9 cellular contexts compared by ENCODE assay signal in genomic region chr10:109933984-109934565, GRCh38. TPM values are rescaled to one million over a fixed set of nuclear protein-coding genes. Genes with fewer than 3 reads are reported as not detected.
DNase-seq lines count a peak whose midpoint lies in the region; ATAC-seq, FAIRE-seq and TF ChIP-seq lines count a peak whose summit lies in the region.
"Had no signal": no experiment of that assay in that cellular context is flagged by ENCODE, and none has a peak within 500 bp of the region (broad histone marks: within the 10 kb centered on the region; RNA-seq: fewer than 3 reads in every experiment).

No MANE protein-coding gene starts in this region.

- no peak overlapping the region for H3K4ac ChIP-seq in mesendoderm (ENCODE audit: low read depth, low read length)

- no peak overlapping the region for H2BK5ac ChIP-seq in mesendoderm (ENCODE audit: low read length)

- H2BK120ac ChIP-seq in mesendoderm (ENCODE audit: low read depth, low read length), result no peak overlapping the region

- no peaks in the 10 kb centered on the region for H3K79me2 ChIP-seq in mesendoderm (ENCODE audit: control insufficient read depth, insufficient read depth, low read length)

- no peak for TF ChIP-seq POLR2A in NB4 (IDR thresholded peaks at IDR 0.05; ENCODE audit: extremely low read depth, insufficient read length)

- no peak overlapping the region for H3K27ac ChIP-seq in mesendoderm (ENCODE audit: low read depth, low read length)

- H3K36me3 ChIP-seq in mesendoderm (ENCODE audit: control insufficient read depth, insufficient read depth, low read length), result no peaks in the 10 kb centered on the region
- H3K36me3 ChIP-seq: stomach had no signal

- no peaks in the 10 kb centered on the region for H3K79me1 ChIP-seq in mesendoderm (ENCODE audit: low read length)

- no peak overlapping the region for H3K23ac ChIP-seq in mesendoderm (ENCODE audit: low read length)

- WGBS in mesendoderm (ENCODE audit: extremely low coverage, insufficient coverage, low lambda C conversion rate), result no CpG with 5 or more reads among the region's 5 CpGs

- FAIRE-seq in HTR-8/SVneo (lab: Jason Lieb, UNC), result no peak

- no peak for TF ChIP-seq CTCF in NB4 (IDR thresholded peaks at IDR 0.05; ENCODE audit: low read depth, low read length)

- H3K4me2 ChIP-seq in mesendoderm (ENCODE audit: low read length), result no peak overlapping the region

- no peak overlapping the region for H4K5ac ChIP-seq in mesendoderm (ENCODE audit: low read length)

- H3K4me1 ChIP-seq in mesendoderm (ENCODE audit: control insufficient read depth, low read depth, low read length), result no peaks in the 10 kb centered on the region

- peak overlapping the region in 1 of 2 donors; percentile 52 for H3K27ac Mint-ChIP-seq in activated naive CD4-positive, alpha-beta T cell treated with anti-CD3 and anti-CD28 coated beads, Interleukin-2, amount 50 U/mL, for 72 hours

- ATAC-seq in activated naive CD4-positive, alpha-beta T cell treated with anti-CD3 and anti-CD28 coated beads, Interleukin-2, amount 50 U/mL, for 72 hours, result peak; percentile 19 to 23

- no peak overlapping the region for H2BK15ac ChIP-seq in mesendoderm (replicated peaks; ENCODE audit: low read depth)

- in situ Hi-C loops in G401 (cut with HindIII; ENCODE audit: low sequenced_read_pairs), result no loop called here

- H3K36me3 Mint-ChIP-seq in activated naive CD4-positive, alpha-beta T cell treated with anti-CD3 and anti-CD28 coated beads, Interleukin-2, amount 50 U/mL, for 72 hours, result no peaks in the 10 kb centered on the region

- no peak overlapping the region for H3K56ac ChIP-seq in mesendoderm (ENCODE audit: low read length)

- H2AK5ac ChIP-seq in mesendoderm (ENCODE audit: low read length), result no peak overlapping the region

- DNase-seq in G401 (ENCODE audit: low spot score) (peak; percentile 38), NB4 (ENCODE audit: low read depth) (peak; percentile 90), mesendoderm (peak; percentile 24), HTR-8/SVneo (ENCODE audit: insufficient read length, low spot score) (no peak), hypothalamus (lab: John Stamatoyannopoulos, UW) (no peak), SK-N-DZ (ENCODE audit: low spot score) (no peak), NCI-H82 (lab: John Stamatoyannopoulos, UW) (no peak)
- DNase-seq in activated naive CD4-positive, alpha-beta T cell treated with anti-CD3 and anti-CD28 coated beads, Interleukin-2, amount 50 U/mL, for 72 hours (ENCODE audit: low spot score in 2 of 2), result no peak
- DNase-seq: stomach had no signal

- H3K27me3 ChIP-seq in mesendoderm (ENCODE audit: insufficient read depth, low read length, poor library complexity), result no peaks in the 10 kb centered on the region
- H3K27me3 ChIP-seq: stomach had no signal

- no peak overlapping the region for H3K9ac ChIP-seq in mesendoderm (ENCODE audit: low read length)

- no peaks in the 10 kb centered on the region for H3K9me3 Mint-ChIP-seq in activated naive CD4-positive, alpha-beta T cell treated with anti-CD3 and anti-CD28 coated beads, Interleukin-2, amount 50 U/mL, for 72 hours

- no peak overlapping the region for H4K8ac ChIP-seq in mesendoderm (ENCODE audit: low read depth, low read length)

- H3K4me3 ChIP-seq in NB4 (ENCODE audit: low read depth, low read length), result no peak overlapping the region
- H3K4me3 ChIP-seq in mesendoderm (ENCODE audit: low read length), result no peak overlapping the region
- H3K4me3 ChIP-seq: stomach had no signal

- H3K18ac ChIP-seq in mesendoderm (ENCODE audit: low read length), result no peak overlapping the region

RNA-seq across cellular contexts. Expression of gene XPNPEP1, which starts 10.8 kb away (rescaled TPM):
- 109 and 153 TPM in 2 replicates for total RNA-seq in G401 (2014; rRNA removed; shearing (Covaris generic))
- total RNA-seq in activated naive CD4-positive, alpha-beta T cell treated with anti-CD3 and anti-CD28 coated beads, Interleukin-2, amount 50 U/mL, for 72 hours, result 100 to 1,000 TPM in 1 of 2 donors, 10 to 100 TPM in 1; 77.9 to 118 TPM
- 25.4 TPM for polyA plus RNA-seq in mesendoderm (2013, experiment 1 of 2)
- 26.0 TPM for polyA plus RNA-seq in mesendoderm (2013, experiment 2 of 2)
- polyA plus RNA-seq in SK-N-DZ (2014; cell fraction: cytosol; rRNA removed), result 79.7 and 80.4 TPM in 2 replicates
- 101 and 103 TPM in 2 replicates for polyA plus RNA-seq in SK-N-DZ (2014; cell fraction: nucleus; rRNA removed)

Comparison
In these comparisons a context has a peak if more than half of its experiments do, and no peak if none do; other contexts are left out.
1. DNase-seq: peak in G401 (single experiment), NB4 (single experiment) and mesendoderm (single experiment); none in activated naive CD4-positive, alpha-beta T cell treated with anti-CD3 and anti-CD28 coated beads, Interleukin-2, amount 50 U/mL, for 72 hours (0 of 2), HTR-8/SVneo (single experiment), hypothalamus (0 of 51), SK-N-DZ (single experiment) and NCI-H82 (single experiment).